ENCODE assay signal across 18 cellular contexts in genomic region chr2:202721621-202722020, GRCh38.
DNase-seq lines count a peak whose midpoint lies in the region; ATAC-seq and TF ChIP-seq lines count a peak whose summit lies in the region.
"Had no signal": no experiment of that assay in that cellular context is flagged by ENCODE, and none has a peak within 500 bp of the region (broad histone marks: within the 10 kb centered on the region; RNA-seq: fewer than 3 reads in every experiment).

No MANE protein-coding gene starts in this region.

- H3K9me2 ChIP-seq in PC-9 (ENCODE audit: insufficient read depth) = no peaks in the 10 kb centered on the region; the same call in none of the 2 replicates
- no peaks in the 10 kb centered on the region for H3K9me2 ChIP-seq in MM.1S (replicated peaks; ENCODE audit: insufficient read depth, low read length)

- H3K4ac ChIP-seq in mesendoderm (ENCODE audit: low read depth, low read length) = no peak overlapping the region

- H2BK120ac ChIP-seq in mesendoderm (ENCODE audit: low read depth, low read length) = no peak overlapping the region

- TF ChIP-seq CTCF in epithelial cell of esophagus (IDR thresholded peaks at IDR 0.05; ENCODE audit: insufficient read depth, low read depth, low read length, missing control alignments) (no peak), PC-9 (conservative IDR thresholded peaks at IDR 0.05) (no peak), MM.1S (IDR thresholded peaks at IDR 0.05; ENCODE audit: low read length) (no peak)

- H2AFZ ChIP-seq in PC-9 = no peak overlapping the region
- H2AFZ ChIP-seq in MM.1S (ENCODE audit: low read length) = no peak overlapping the region

- H4K5ac ChIP-seq in mesendoderm (ENCODE audit: low read length) = no peak overlapping the region

- no peak overlapping the region for H3K23ac ChIP-seq in mesendoderm (ENCODE audit: low read length)

- intact Hi-C loops in PC-9 (cut with micrococcal nuclease; ENCODE audit: unreplicated experiment) = no loop called here

- no peak overlapping the region for H4K8ac ChIP-seq in mesendoderm (ENCODE audit: low read depth, low read length)

- H3K27ac ChIP-seq in mesendoderm (ENCODE audit: low read depth, low read length) (no peak overlapping the region), PC-9 (no peak overlapping the region), MM.1S (ENCODE audit: low read length) (no peak overlapping the region)
- H3K27ac ChIP-seq: colonic mucosa, esophagus muscularis mucosa, pancreas had no signal

- H3F3A ChIP-seq in PC-9 (ENCODE audit: insufficient read depth, low read depth) = no peaks in the 10 kb centered on the region
- no peaks in the 10 kb centered on the region for H3F3A ChIP-seq in MM.1S (ENCODE audit: insufficient read depth, low read length)

- peaks cover 6% of the 10 kb centered on the region for H3K79me2 ChIP-seq in mesendoderm (ENCODE audit: control insufficient read depth, insufficient read depth, low read length)
- no peaks in the 10 kb centered on the region for H3K79me2 ChIP-seq in PC-9 (ENCODE audit: low read depth)
- no peaks in the 10 kb centered on the region for H3K79me2 ChIP-seq in MM.1S (ENCODE audit: low read length)

- H3K4me1 ChIP-seq in mesendoderm (ENCODE audit: control insufficient read depth, low read depth, low read length) (peaks cover 2% of the 10 kb centered on the region), PC-9 (replicated peaks; ENCODE audit: insufficient read depth) (no peaks in the 10 kb centered on the region), MM.1S (ENCODE audit: low read length) (no peaks in the 10 kb centered on the region)
- H3K4me1 ChIP-seq: colonic mucosa, esophagus muscularis mucosa had no signal

- H3K36me3 ChIP-seq in mesendoderm (ENCODE audit: control insufficient read depth, insufficient read depth, low read length) = no peaks in the 10 kb centered on the region
- no peaks in the 10 kb centered on the region for H3K36me3 ChIP-seq in PC-9 (ENCODE audit: low read depth)
- H3K36me3 ChIP-seq in MM.1S (replicated peaks; ENCODE audit: insufficient read depth, low read length) = no peaks in the 10 kb centered on the region
- H3K36me3 ChIP-seq: colonic mucosa, pancreas had no signal

- H3K4me2 ChIP-seq in mesendoderm (ENCODE audit: low read length) = no peak overlapping the region
- no peak overlapping the region for H3K4me2 ChIP-seq in PC-9
- no peak overlapping the region for H3K4me2 ChIP-seq in MM.1S (ENCODE audit: low read depth, low read length)

- no TSS peak for BruUV-seq in PC-9 (replicated peaks; lab: Mats Ljungman, UMichigan)

- no peak overlapping the region for H3K18ac ChIP-seq in mesendoderm (ENCODE audit: low read length)

- no peak overlapping the region for H2BK15ac ChIP-seq in mesendoderm (replicated peaks; ENCODE audit: low read depth)

- DNase-seq in EH (ENCODE audit: low read depth) = peak; percentile 69
- peak; percentile 67 for DNase-seq in NCI-H226
- peak; percentile 9 for DNase-seq in epithelial cell of esophagus (ENCODE audit: low read depth)
- DNase-seq in mesendoderm = peak; percentile 80
- DNase-seq in PC-9 = no peak
- DNase-seq in cerebellar cortex (ENCODE audit: low spot score) = no peak
- no peak for DNase-seq in MM.1S
- DNase-seq: activated CD8-positive, alpha-beta memory T cell treated with anti-CD3 and anti-CD28 coated beads, Interleukin-2, amount 50 U/mL, for 48 hours; AML-193; colonic mucosa; DMS153; NCI-H1105; NCI-H446; OCI-M1; pancreas had no signal

- H4K20me1 ChIP-seq in PC-9 (ENCODE audit: insufficient read depth) = no peaks in the 10 kb centered on the region
- H4K20me1 ChIP-seq in MM.1S (ENCODE audit: insufficient read depth, low read length) = no peaks in the 10 kb centered on the region

- H3K4me3 ChIP-seq in epithelial cell of esophagus (ENCODE audit: low read length) (no peak overlapping the region), mesendoderm (ENCODE audit: low read length) (no peak overlapping the region), PC-9 (no peak overlapping the region), MM.1S (ENCODE audit: low read length) (no peak overlapping the region)
- H3K4me3 ChIP-seq: colonic mucosa, esophagus muscularis mucosa, pancreas had no signal

- H2AK5ac ChIP-seq in mesendoderm (ENCODE audit: low read length) = no peak overlapping the region

- CTCF ChIA-PET in PC-9 (lab: Charles Lee) = no interaction called here

- H3K9ac ChIP-seq in mesendoderm (ENCODE audit: low read length) (no peak overlapping the region), MM.1S (ENCODE audit: low read length) (no peak overlapping the region)

- no peak for ATAC-seq in GM19035 (IDR thresholded peaks at IDR 0.05; ENCODE audit: unreplicated experiment)
- ATAC-seq: activated CD4-positive, CD25-positive, alpha-beta regulatory T cell treated with anti-CD3 and anti-CD28 coated beads, Interleukin-2, amount 50 U/mL, for 24 hours; pancreas had no signal

- no peak overlapping the region for H2BK5ac ChIP-seq in mesendoderm (ENCODE audit: low read length)

- H3K79me1 ChIP-seq in mesendoderm (ENCODE audit: low read length) = peaks cover 7% of the 10 kb centered on the region

- whole genome bisulfite sequencing in mesendoderm (ENCODE audit: extremely low coverage, insufficient coverage, low lambda C conversion rate) = no CpG with 5 or more reads among the region's 3 CpGs

- H3K56ac ChIP-seq in mesendoderm (ENCODE audit: low read length) = no peak overlapping the region

- H3K9me3 ChIP-seq in PC-9 (ENCODE audit: insufficient read depth, low read depth) = no peaks in the 10 kb centered on the region
- no peaks in the 10 kb centered on the region for H3K9me3 ChIP-seq in MM.1S (replicated peaks; ENCODE audit: insufficient read depth, low read length)
- H3K9me3 ChIP-seq: colonic mucosa, pancreas had no signal

- POLR2A ChIA-PET in PC-9 (lab: Charles Lee; ENCODE audit: unreplicated experiment) = no interaction called here

- H3K27me3 ChIP-seq in mesendoderm (ENCODE audit: insufficient read depth, low read length, poor library complexity) (no peaks in the 10 kb centered on the region), PC-9 (ENCODE audit: insufficient read depth, low read depth) (no peaks in the 10 kb centered on the region), MM.1S (replicated peaks; ENCODE audit: insufficient read depth, low read length) (no peaks in the 10 kb centered on the region)
- H3K27me3 ChIP-seq: colonic mucosa, esophagus muscularis mucosa, pancreas had no signal

Comparison
In these comparisons a context has a peak if more than half of its experiments do, and no peak if none do; other contexts are left out.
1. DNase-seq: peak in EH (single experiment), NCI-H226 (single experiment), epithelial cell of esophagus (single experiment) and mesendoderm (single experiment); none in PC-9 (0 of 2), cerebellar cortex (single experiment) and MM.1S (single experiment).